8 cellular contexts compared by ENCODE assay signal in the genomic region with DNA sequence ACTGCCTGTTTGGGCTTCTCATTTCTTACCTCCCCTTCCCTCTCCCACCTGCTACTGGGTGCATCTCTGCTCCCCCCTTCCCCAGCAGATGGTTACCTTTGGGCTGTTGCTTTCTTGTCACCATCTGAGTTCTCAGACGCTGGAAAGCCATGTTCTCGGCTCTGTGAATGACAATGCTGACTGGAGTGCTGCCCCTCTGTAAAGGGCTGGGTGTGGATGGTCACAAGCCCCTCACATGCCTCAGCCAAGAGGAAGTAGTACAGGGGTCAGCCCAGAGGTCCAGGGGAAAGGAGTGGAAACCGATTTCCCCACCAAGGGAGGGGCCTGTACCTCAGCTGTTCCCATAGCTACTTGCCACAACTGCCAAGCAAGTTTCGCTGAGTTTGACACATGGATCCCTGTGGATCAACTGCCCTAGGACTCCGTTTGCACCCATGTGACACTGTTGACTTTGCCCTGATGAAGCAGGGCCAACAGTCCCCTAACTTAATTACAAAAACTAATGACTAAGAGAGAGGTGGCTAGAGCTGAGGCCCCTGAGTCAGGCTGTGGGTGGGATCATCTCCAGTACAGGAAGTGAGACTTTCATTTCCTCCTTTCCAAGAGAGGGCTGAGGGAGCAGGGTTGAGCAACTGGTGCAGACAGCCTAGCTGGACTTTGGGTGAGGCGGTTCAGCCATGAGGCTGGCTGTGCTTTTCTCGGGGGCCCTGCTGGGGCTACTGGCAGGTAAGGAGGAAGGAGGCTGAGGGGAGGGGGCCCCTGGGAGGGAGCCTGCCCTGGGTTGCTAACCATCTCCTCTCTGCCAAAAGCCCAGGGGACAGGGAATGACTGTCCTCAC. TPM values are rescaled to one million over a fixed set of nuclear protein-coding genes. Genes with fewer than 3 reads are reported as not detected.
A peak's percentile ranks its signal among the peaks of the same experiment; 100 is the strongest.
DNase-seq lines count a peak whose midpoint lies in the region; ATAC-seq and TF ChIP-seq lines count a peak whose summit lies in the region.

A gene with protein sequence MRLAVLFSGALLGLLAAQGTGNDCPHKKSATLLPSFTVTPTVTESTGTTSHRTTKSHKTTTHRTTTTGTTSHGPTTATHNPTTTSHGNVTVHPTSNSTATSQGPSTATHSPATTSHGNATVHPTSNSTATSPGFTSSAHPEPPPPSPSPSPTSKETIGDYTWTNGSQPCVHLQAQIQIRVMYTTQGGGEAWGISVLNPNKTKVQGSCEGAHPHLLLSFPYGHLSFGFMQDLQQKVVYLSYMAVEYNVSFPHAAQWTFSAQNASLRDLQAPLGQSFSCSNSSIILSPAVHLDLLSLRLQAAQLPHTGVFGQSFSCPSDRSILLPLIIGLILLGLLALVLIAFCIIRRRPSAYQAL (plus strand): TSS at position 638 of the 838 bp plus-strand sequence. CDS start 40 bp downstream, at position 678.

- in situ Hi-C loops in astrocyte of the spinal cord (cut with HindIII; ENCODE audit: low sequenced_read_pairs) = no loop called here

- DNase-seq in NK-92 treated with Interleukin-12 subunit alpha and Interleukin-12 subunit beta, amount 100 ng/mL, for 24 hours (lab: John Stamatoyannopoulos, UW) = peak; percentile 46
- DNase-seq in NK-92 (lab: John Stamatoyannopoulos, UW; ENCODE audit: unreplicated experiment) (no peak), HT-29 (ENCODE audit: low spot score) (peak; percentile 84), astrocyte of the spinal cord (ENCODE audit: low read depth, low spot score) (peak; percentile 82), iPS-NIHi7 (ENCODE audit: extremely low spot score) (peak; percentile 57)
- DNase-seq in stimulated activated CD4-positive, alpha-beta T cell treated with anti-CD3 and anti-CD28 coated beads, Interleukin-12 subunit alpha, Interleukin-12 subunit beta, amount 100 ng/mL, for 24 hours (ENCODE audit: low read depth in 2 of 2) = peak; percentile 67 to 68

- peaks cover 60% of the 10 kb centered on the region for H3K4me1 Mint-ChIP-seq in T-helper 1 cell treated with Interleukin-12 subunit alpha and Interleukin-12 subunit beta and Interleukin-4 antibody, amounts not matched to agents 30 μg/mL and 1 μg/mL, for 36 hours (ENCODE audit: low read depth)

- H3K36me3 Mint-ChIP-seq in T-helper 1 cell treated with Interleukin-12 subunit alpha and Interleukin-12 subunit beta and Interleukin-4 antibody, amounts not matched to agents 30 μg/mL and 1 μg/mL, for 36 hours (ENCODE audit: low read depth) = peaks cover 61% of the 10 kb centered on the region

- H3K27ac Mint-ChIP-seq in T-helper 1 cell treated with Interleukin-12 subunit alpha and Interleukin-12 subunit beta and Interleukin-4 antibody, amounts not matched to agents 30 μg/mL and 1 μg/mL, for 36 hours = peak within 1 kb of the TSS; percentile 87

- peak within 1 kb of the TSS; percentile 64 for H3K4me3 Mint-ChIP-seq in T-helper 1 cell treated with Interleukin-12 subunit alpha and Interleukin-12 subunit beta and Interleukin-4 antibody, amounts not matched to agents 30 μg/mL and 1 μg/mL, for 36 hours

- no peak within 1 kb of the TSS for H3K4me3 ChIP-seq in astrocyte of the spinal cord (ENCODE audit: low read depth, low read length)

- no peaks in the 10 kb centered on the region for H3K9me3 Mint-ChIP-seq in T-helper 1 cell treated with Interleukin-12 subunit alpha and Interleukin-12 subunit beta and Interleukin-4 antibody, amounts not matched to agents 30 μg/mL and 1 μg/mL, for 36 hours

- no peaks in the 10 kb centered on the region for H3K27me3 Mint-ChIP-seq in T-helper 1 cell treated with Interleukin-12 subunit alpha and Interleukin-12 subunit beta and Interleukin-4 antibody, amounts not matched to agents 30 μg/mL and 1 μg/mL, for 36 hours (ENCODE audit: low read depth)

- no peak for ATAC-seq in HG03439 (IDR thresholded peaks at IDR 0.05; ENCODE audit: unreplicated experiment)

- TF ChIP-seq CTCF in astrocyte of the spinal cord (IDR thresholded peaks at IDR 0.05; ENCODE audit: low read depth, low read length) = no peak

RNA-seq across cellular contexts. Expression of the gene that starts here (rescaled TPM):
- total RNA-seq in HT-29 (2014; rRNA removed; shearing (Covaris generic)) = 4.0 and 6.6 TPM in 2 replicates
